In the genomic region with DNA sequence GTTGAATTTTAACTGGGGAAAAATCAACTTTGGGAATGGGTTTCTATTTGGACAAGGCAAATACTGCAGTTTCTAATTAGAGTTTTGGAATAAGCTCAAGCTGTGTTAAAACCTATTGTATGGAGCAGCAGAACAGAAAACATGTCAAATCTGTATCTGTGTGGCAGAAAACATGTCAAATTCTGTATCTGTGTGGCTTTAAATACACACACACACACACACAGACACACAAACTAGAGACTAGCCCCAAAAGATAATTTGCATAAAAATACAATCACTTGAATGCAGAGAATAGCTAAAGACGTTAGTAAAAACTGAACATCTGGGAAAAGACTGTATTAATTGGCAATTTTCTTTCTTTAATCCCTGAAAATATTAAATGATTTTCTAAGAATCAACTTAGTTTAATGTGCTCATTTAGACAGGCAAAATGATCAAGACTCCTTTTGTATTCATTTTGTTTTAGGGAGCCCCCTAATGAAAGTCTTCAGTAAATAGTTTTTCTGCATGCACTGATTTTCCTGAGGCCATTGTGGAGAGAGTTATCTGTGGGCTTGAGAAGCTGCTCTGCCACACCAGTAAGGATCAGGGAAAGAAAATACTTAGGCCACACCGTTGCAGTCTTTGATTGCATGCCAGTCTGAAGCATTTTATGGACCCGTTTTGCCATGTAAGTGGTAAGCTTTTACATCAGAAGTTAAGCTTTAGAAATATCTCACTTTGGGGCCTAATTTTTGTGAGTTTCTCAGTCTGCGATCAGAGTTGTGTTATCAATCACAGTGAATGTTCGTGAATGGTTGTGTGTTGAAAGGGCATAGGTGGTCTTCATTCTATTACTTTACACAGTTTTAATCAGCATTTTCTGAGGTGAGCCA, we compare ENCODE assay signal across 1 cellular context.
TF ChIP-seq lines count a peak whose summit lies in the region.

No MANE protein-coding gene starts in this region.

TF ChIP-seq in HepG2, 621 proteins besides CTCF, POLR2A, EP300 and RAD21 (continued from another document and continues in another):
- TF ChIP-seq SRF (IDR thresholded peaks at IDR 0.05; ENCODE audit: low read depth, low read length): no peak
- no peak for TF ChIP-seq AHR (CRISPR knock-in tag; IDR thresholded peaks at IDR 0.05)
- TF ChIP-seq ZNF3 (CRISPR knock-in tag; IDR thresholded peaks at IDR 0.05): no peak
- no peak for TF ChIP-seq ISL2 (CRISPR knock-in tag; IDR thresholded peaks at IDR 0.05)
- TF ChIP-seq ZNF761 (CRISPR knock-in tag; conservative IDR thresholded peaks at IDR 0.05): no peak
- TF ChIP-seq, protein P1, sequence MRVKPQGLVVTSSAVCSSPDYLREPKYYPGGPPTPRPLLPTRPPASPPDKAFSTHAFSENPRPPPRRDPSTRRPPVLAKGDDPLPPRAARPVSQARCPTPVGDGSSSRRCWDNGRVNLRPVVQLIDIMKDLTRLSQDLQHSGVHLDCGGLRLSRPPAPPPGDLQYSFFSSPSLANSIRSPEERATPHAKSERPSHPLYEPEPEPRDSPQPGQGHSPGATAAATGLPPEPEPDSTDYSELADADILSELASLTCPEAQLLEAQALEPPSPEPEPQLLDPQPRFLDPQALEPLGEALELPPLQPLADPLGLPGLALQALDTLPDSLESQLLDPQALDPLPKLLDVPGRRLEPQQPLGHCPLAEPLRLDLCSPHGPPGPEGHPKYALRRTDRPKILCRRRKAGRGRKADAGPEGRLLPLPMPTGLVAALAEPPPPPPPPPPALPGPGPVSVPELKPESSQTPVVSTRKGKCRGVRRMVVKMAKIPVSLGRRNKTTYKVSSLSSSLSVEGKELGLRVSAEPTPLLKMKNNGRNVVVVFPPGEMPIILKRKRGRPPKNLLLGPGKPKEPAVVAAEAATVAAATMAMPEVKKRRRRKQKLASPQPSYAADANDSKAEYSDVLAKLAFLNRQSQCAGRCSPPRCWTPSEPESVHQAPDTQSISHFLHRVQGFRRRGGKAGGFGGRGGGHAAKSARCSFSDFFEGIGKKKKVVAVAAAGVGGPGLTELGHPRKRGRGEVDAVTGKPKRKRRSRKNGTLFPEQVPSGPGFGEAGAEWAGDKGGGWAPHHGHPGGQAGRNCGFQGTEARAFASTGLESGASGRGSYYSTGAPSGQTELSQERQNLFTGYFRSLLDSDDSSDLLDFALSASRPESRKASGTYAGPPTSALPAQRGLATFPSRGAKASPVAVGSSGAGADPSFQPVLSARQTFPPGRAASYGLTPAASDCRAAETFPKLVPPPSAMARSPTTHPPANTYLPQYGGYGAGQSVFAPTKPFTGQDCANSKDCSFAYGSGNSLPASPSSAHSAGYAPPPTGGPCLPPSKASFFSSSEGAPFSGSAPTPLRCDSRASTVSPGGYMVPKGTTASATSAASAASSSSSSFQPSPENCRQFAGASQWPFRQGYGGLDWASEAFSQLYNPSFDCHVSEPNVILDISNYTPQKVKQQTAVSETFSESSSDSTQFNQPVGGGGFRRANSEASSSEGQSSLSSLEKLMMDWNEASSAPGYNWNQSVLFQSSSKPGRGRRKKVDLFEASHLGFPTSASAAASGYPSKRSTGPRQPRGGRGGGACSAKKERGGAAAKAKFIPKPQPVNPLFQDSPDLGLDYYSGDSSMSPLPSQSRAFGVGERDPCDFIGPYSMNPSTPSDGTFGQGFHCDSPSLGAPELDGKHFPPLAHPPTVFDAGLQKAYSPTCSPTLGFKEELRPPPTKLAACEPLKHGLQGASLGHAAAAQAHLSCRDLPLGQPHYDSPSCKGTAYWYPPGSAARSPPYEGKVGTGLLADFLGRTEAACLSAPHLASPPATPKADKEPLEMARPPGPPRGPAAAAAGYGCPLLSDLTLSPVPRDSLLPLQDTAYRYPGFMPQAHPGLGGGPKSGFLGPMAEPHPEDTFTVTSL (CRISPR knock-in tag; IDR thresholded peaks at IDR 0.05; ENCODE audit: borderline replicate concordance): no peak
- TF ChIP-seq FOXA1 (IDR thresholded peaks at IDR 0.05): no peak
- no peak for TF ChIP-seq FOXA1 (CRISPR knock-in tag; IDR thresholded peaks at IDR 0.05)
- no peak for TF ChIP-seq SOX5 (CRISPR knock-in tag; IDR thresholded peaks at IDR 0.05; ENCODE audit: borderline replicate concordance)
- TF ChIP-seq MED13 (CRISPR knock-in tag; IDR thresholded peaks at IDR 0.05): no peak
- TF ChIP-seq, protein P2, sequence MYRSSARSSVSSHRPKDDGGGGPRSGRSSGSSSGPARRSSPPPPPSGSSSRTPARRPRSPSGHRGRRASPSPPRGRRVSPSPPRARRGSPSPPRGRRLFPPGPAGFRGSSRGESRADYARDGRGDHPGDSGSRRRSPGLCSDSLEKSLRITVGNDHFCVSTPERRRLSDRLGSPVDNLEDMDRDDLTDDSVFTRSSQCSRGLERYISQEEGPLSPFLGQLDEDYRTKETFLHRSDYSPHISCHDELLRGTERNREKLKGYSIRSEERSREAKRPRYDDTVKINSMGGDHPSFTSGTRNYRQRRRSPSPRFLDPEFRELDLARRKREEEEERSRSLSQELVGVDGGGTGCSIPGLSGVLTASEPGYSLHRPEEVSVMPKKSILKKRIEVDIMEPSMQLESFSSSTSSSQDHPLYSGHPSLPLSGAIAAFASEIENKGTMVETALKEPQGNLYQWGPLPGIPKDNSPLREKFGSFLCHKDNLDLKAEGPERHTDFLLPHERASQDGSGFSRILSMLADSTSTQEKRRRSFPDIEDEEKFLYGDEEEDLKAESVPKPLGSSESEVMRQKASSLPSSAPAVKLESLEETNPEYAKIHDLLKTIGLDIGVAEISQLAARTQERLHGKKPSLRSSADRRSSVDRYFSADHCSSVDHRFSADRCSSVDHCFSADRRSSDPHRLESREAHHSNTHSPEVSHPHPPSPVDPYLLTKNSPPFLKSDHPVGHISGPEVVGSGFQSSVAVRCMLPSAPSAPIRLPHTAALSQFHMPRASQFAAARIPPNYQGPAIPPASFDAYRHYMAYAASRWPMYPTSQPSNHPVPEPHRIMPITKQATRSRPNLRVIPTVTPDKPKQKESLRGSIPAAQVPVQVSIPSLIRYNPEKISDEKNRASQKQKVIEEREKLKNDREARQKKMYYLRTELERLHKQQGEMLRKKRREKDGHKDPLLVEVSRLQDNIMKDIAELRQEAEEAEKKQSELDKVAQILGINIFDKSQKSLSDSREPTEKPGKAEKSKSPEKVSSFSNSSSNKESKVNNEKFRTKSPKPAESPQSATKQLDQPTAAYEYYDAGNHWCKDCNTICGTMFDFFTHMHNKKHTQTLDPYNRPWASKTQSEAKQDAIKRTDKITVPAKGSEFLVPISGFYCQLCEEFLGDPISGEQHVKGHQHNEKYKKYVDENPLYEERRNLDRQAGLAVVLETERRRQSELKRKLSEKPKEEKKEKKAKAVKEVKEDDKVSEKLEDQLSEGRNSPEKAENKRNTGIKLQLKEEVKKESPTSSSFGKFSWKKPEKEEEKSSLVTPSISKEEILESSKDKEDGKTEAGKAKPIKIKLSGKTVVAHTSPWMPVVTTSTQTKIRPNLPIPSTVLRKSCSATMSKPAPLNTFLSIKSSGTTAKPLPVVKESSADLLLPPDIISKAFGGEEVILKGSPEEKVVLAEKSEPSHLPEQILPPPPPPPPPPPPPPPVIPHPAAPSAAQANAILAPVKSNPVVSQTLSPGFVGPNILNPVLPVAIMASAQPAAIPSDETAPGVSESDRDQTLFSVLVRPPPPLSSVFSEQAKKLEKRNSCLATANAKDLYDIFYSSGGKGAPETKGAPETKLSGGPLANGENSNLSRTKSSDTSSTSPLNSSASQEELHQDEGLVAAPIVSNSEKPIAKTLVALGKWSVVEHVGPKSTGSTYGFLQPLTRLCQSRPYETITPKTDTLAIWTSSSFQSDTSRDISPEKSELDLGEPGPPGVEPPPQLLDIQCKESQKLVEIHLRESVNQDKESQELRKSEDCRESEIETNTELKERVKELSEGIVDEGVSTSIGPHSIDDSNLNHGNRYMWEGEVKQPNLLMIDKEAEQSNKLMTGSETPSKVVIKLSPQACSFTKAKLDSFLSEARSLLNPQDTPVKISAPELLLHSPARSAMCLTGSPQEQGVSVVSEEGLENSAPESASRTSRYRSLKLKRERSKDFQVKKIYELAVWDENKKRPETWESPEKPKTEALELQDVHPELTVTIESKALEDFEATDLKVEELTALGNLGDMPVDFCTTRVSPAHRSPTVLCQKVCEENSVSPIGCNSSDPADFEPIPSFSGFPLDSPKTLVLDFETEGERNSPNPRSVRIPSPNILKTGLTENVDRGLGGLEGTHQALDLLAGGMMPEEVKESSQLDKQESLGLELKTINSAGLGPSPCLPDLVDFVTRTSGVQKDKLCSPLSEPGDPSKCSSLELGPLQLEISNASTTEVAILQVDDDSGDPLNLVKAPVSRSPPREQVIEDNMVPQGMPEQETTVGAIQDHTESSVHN (CRISPR knock-in tag; IDR thresholded peaks at IDR 0.05): no peak
- TF ChIP-seq, protein P3, sequence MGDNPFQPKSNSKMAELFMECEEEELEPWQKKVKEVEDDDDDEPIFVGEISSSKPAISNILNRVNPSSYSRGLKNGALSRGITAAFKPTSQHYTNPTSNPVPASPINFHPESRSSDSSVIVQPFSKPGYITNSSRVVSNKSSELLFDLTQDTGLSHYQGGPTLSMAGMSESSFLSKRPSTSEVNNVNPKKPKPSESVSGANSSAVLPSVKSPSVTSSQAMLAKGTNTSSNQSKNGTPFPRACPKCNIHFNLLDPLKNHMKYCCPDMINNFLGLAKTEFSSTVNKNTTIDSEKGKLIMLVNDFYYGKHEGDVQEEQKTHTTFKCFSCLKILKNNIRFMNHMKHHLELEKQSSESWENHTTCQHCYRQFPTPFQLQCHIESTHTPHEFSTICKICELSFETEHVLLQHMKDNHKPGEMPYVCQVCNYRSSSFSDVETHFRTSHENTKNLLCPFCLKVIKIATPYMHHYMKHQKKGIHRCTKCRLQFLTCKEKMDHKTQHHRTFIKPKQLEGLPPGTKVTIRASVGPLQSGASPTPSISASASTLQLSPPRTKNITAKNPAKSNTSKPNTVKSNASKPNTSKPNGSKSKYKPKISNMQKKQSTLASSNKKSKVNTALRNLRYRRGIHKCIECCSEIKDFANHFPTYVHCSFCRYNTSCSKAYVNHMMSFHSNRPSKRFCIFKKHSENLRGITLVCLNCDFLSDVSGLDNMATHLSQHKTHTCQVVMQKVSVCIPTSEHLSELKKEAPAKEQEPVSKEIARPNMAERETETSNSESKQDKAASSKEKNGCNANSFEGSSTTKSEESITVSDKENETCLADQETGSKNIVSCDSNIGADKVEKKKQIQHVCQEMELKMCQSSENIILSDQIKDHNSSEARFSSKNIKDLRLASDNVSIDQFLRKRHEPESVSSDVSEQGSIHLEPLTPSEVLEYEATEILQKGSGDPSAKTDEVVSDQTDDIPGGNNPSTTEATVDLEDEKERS (CRISPR knock-in tag; IDR thresholded peaks at IDR 0.05): no peak
- TF ChIP-seq GTF3A (CRISPR knock-in tag; conservative IDR thresholded peaks at IDR 0.05): no peak
- TF ChIP-seq, protein P4, sequence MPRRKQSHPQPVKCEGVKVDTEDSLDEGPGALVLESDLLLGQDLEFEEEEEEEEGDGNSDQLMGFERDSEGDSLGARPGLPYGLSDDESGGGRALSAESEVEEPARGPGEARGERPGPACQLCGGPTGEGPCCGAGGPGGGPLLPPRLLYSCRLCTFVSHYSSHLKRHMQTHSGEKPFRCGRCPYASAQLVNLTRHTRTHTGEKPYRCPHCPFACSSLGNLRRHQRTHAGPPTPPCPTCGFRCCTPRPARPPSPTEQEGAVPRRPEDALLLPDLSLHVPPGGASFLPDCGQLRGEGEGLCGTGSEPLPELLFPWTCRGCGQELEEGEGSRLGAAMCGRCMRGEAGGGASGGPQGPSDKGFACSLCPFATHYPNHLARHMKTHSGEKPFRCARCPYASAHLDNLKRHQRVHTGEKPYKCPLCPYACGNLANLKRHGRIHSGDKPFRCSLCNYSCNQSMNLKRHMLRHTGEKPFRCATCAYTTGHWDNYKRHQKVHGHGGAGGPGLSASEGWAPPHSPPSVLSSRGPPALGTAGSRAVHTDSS (CRISPR knock-in tag; conservative IDR thresholded peaks at IDR 0.05): no peak
- no peak for TF ChIP-seq ZNF562 (CRISPR knock-in tag; IDR thresholded peaks at IDR 0.05; ENCODE audit: borderline replicate concordance)
- TF ChIP-seq, protein P5, sequence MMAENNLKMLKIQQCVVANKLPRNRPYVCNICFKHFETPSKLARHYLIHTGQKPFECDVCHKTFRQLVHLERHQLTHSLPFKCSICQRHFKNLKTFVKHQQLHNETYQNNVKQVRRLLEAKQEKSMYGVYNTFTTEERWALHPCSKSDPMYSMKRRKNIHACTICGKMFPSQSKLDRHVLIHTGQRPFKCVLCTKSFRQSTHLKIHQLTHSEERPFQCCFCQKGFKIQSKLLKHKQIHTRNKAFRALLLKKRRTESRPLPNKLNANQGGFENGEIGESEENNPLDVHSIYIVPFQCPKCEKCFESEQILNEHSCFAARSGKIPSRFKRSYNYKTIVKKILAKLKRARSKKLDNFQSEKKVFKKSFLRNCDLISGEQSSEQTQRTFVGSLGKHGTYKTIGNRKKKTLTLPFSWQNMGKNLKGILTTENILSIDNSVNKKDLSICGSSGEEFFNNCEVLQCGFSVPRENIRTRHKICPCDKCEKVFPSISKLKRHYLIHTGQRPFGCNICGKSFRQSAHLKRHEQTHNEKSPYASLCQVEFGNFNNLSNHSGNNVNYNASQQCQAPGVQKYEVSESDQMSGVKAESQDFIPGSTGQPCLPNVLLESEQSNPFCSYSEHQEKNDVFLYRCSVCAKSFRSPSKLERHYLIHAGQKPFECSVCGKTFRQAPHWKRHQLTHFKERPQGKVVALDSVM (CRISPR knock-in tag; IDR thresholded peaks at IDR 0.05): no peak
- TF ChIP-seq, protein P6, sequence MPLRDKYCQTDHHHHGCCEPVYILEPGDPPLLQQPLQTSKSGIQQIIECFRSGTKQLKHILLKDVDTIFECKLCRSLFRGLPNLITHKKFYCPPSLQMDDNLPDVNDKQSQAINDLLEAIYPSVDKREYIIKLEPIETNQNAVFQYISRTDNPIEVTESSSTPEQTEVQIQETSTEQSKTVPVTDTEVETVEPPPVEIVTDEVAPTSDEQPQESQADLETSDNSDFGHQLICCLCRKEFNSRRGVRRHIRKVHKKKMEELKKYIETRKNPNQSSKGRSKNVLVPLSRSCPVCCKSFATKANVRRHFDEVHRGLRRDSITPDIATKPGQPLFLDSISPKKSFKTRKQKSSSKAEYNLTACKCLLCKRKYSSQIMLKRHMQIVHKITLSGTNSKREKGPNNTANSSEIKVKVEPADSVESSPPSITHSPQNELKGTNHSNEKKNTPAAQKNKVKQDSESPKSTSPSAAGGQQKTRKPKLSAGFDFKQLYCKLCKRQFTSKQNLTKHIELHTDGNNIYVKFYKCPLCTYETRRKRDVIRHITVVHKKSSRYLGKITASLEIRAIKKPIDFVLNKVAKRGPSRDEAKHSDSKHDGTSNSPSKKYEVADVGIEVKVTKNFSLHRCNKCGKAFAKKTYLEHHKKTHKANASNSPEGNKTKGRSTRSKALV (CRISPR knock-in tag; IDR thresholded peaks at IDR 0.05): no peak
- TF ChIP-seq ZNF792 (CRISPR knock-in tag; IDR thresholded peaks at IDR 0.05): no peak
- no peak for TF ChIP-seq ZNF160 (CRISPR knock-in tag; IDR thresholded peaks at IDR 0.05)
- no peak for TF ChIP-seq ZFYVE20 (CRISPR knock-in tag; IDR thresholded peaks at IDR 0.05; ENCODE audit: borderline replicate concordance, low read depth)
- no peak for TF ChIP-seq ZNF781 (CRISPR knock-in tag; IDR thresholded peaks at IDR 0.05; ENCODE audit: borderline replicate concordance, not compliant biosample characterization)
- TF ChIP-seq, protein P7, sequence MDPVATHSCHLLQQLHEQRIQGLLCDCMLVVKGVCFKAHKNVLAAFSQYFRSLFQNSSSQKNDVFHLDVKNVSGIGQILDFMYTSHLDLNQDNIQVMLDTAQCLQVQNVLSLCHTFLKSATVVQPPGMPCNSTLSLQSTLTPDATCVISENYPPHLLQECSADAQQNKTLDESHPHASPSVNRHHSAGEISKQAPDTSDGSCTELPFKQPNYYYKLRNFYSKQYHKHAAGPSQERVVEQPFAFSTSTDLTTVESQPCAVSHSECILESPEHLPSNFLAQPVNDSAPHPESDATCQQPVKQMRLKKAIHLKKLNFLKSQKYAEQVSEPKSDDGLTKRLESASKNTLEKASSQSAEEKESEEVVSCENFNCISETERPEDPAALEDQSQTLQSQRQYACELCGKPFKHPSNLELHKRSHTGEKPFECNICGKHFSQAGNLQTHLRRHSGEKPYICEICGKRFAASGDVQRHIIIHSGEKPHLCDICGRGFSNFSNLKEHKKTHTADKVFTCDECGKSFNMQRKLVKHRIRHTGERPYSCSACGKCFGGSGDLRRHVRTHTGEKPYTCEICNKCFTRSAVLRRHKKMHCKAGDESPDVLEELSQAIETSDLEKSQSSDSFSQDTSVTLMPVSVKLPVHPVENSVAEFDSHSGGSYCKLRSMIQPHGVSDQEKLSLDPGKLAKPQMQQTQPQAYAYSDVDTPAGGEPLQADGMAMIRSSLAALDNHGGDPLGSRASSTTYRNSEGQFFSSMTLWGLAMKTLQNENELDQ (CRISPR knock-in tag; IDR thresholded peaks at IDR 0.05; ENCODE audit: borderline replicate concordance): no peak
